ENCODE assay signal across 8 cellular contexts in the genomic region with DNA sequence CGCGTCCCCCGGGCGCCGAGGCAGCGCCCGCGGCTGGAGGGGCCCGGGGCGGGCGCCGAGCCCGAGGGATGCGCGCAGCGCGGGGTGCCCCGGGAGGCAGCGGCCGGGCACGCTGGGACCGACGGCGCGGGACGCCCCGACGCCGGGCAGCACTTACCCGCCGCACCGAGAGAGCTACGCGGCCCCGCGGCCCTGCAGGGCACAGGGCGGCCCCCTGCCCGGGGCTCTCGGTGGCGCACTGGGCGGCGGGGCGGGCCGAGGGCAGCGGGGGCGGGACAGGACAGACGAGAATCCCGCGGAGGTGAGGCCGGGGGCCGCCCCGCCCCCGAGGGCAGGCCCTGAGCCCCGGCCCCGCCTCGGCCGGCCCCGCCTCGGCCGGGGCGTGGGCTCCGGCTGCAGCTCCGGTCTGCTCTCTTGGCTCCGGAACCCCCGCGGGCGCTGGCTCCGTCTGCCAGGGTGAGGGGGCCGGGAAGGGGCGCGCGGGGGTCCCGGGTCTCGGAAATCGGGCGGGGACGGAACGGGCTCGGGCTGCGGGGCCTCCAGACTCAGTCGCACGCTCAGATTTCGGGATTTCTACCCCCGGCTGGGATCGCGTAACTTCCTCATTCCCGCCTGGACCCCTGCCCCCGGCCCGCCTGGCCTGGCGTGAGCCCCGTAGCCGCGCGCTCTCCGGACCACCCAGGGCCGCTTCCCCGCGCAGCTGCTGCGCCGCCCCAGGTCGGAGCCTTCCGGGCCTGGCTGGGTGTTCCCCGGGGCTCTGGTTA.
A peak's percentile ranks its signal among the peaks of the same experiment; 100 is the strongest.
DNase-seq lines count a peak whose midpoint lies in the region; ATAC-seq and FAIRE-seq lines count a peak whose summit lies in the region.

A gene with protein sequence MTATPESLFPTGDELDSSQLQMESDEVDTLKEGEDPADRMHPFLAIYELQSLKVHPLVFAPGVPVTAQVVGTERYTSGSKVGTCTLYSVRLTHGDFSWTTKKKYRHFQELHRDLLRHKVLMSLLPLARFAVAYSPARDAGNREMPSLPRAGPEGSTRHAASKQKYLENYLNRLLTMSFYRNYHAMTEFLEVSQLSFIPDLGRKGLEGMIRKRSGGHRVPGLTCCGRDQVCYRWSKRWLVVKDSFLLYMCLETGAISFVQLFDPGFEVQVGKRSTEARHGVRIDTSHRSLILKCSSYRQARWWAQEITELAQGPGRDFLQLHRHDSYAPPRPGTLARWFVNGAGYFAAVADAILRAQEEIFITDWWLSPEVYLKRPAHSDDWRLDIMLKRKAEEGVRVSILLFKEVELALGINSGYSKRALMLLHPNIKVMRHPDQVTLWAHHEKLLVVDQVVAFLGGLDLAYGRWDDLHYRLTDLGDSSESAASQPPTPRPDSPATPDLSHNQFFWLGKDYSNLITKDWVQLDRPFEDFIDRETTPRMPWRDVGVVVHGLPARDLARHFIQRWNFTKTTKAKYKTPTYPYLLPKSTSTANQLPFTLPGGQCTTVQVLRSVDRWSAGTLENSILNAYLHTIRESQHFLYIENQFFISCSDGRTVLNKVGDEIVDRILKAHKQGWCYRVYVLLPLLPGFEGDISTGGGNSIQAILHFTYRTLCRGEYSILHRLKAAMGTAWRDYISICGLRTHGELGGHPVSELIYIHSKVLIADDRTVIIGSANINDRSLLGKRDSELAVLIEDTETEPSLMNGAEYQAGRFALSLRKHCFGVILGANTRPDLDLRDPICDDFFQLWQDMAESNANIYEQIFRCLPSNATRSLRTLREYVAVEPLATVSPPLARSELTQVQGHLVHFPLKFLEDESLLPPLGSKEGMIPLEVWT (plus strand): TSS at position 383 of the 764 bp plus-strand sequence. CDS start 621 bp downstream, outside the sequence.

- FAIRE-seq in GM18507 (lab: Jason Lieb, UNC) = peak; percentile 78

- ATAC-seq in HG03025 (IDR thresholded peaks at IDR 0.05; ENCODE audit: low FRiP score, unreplicated experiment) = peak; percentile 71

- DNase-seq in 8988T (peak; percentile 95), GM18507 (ENCODE audit: extremely low spot score, insufficient read length, low read depth) (peak; percentile 99), NCI-H446 (lab: John Stamatoyannopoulos, UW) (peak; percentile 46 to 88)
- peak; percentile 80 to 84 for DNase-seq in activated CD4-positive, alpha-beta T cell treated with anti-CD3 and anti-CD28 coated beads for 4 hours
- peak; percentile 61 to 73 for DNase-seq in stimulated activated CD4-positive, alpha-beta T cell treated with anti-CD3 and anti-CD28 coated beads, Interleukin-1b, Interleukin-23, amount 100 ng/mL, for 1 hour (ENCODE audit: low read depth in 2 of 2)

- H3K27ac ChIP-seq in cingulate gyrus (ENCODE audit: low read depth, low read length) = peak within 1 kb of the TSS; percentile 47
- peak within 1 kb of the TSS; percentile 68 for H3K27ac ChIP-seq in layer of hippocampus (ENCODE audit: low read depth, low read length)

- no peaks in the 10 kb centered on the region for H3K27me3 ChIP-seq in layer of hippocampus (ENCODE audit: control insufficient read depth, insufficient read depth, low read length)

Comparison
In these comparisons a context has a peak if more than half of its experiments do, and no peak if none do; other contexts are left out.
1. Peak in every context shown above with its lines: DNase-seq, ATAC-seq and H3K27ac ChIP-seq.